16 cellular contexts compared by ENCODE assay signal in genomic region chr15:41259546-41260189, GRCh38. TPM values are rescaled to one million over a fixed set of nuclear protein-coding genes. Genes with fewer than 3 reads are reported as not detected.
DNase-seq lines count a peak whose midpoint lies in the region; FAIRE-seq and TF ChIP-seq lines count a peak whose summit lies in the region.
"Had no signal": no experiment of that assay in that cellular context is flagged by ENCODE, and none has a peak within 500 bp of the region (broad histone marks: within the 10 kb centered on the region; RNA-seq: fewer than 3 reads in every experiment).

No MANE protein-coding gene starts in this region.

- H3K27me3 ChIP-seq in Peyer's patch (no peaks in the 10 kb centered on the region), liver (ENCODE audit: control insufficient read depth in 4 of 4, insufficient read depth in 4 of 4, low read length in 3 of 4) (no peaks in the 10 kb centered on the region), small intestine (ENCODE audit: control insufficient read depth in 2 of 2, insufficient read depth in 2 of 2, low read length in 2 of 2) (no peaks in the 10 kb centered on the region)

- H3K4me3 ChIP-seq in Peyer's patch = no peak overlapping the region
- H3K4me3 ChIP-seq in liver (ENCODE audit: low read depth in 1 of 3, low read length in 3 of 3) = no peak overlapping the region
- H3K4me3 ChIP-seq in small intestine (ENCODE audit: low read depth in 1 of 2, low read length in 2 of 2) = no peak overlapping the region
- H3K4me3 ChIP-seq: lung, thoracic aorta had no signal

- H3K27ac Mint-ChIP-seq in Calu3 (ENCODE audit: unreplicated experiment) = no peak overlapping the region

- intact Hi-C loops in Calu3 (cut with micrococcal nuclease; ENCODE audit: unreplicated experiment) = loop anchor here (10.0 kb wide), 1 partner anchor 75 kb away; the partner anchor contains the start of genes NUSAP1 and OIP5

- no peak for DNase-seq in Calu3
- DNase-seq in Peyer's patch = peak in 2 of 3 donors; percentile 77 to 84
- DNase-seq in small intestine = peak; percentile 90
- DNase-seq in stimulated activated naive CD4-positive, alpha-beta T cell (lab: John Stamatoyannopoulos, UW) = no peak
- DNase-seq in dedifferentiated amniotic fluid mesenchymal stem cell (ENCODE audit: extremely low spot score) = no peak
- no peak for DNase-seq in SW480 (ENCODE audit: low spot score)
- no peak for DNase-seq in retina
- DNase-seq: endodermal cell had no signal

- H3K27ac ChIP-seq in Peyer's patch (peak overlapping the region; percentile 13 to 82 (median 68)), liver (ENCODE audit: low read depth in 1 of 2, low read length in 2 of 2) (peak overlapping the region; percentile 83 to 84), small intestine (ENCODE audit: low read depth in 1 of 2, low read length in 1 of 2) (peak overlapping the region; percentile 21 to 34)
- H3K27ac ChIP-seq: thoracic aorta had no signal

- no peaks in the 10 kb centered on the region for H3K36me3 Mint-ChIP-seq in Calu3 (ENCODE audit: insufficient read depth, unreplicated experiment)

- no peaks in the 10 kb centered on the region for H3K27me3 Mint-ChIP-seq in Calu3 (ENCODE audit: unreplicated experiment)

- no peaks in the 10 kb centered on the region for H3K9me3 Mint-ChIP-seq in Calu3 (ENCODE audit: low read depth, unreplicated experiment)
- H3K9me3 Mint-ChIP-seq: endodermal cell, neural crest cell had no signal

- CTCF ChIA-PET in Calu3 (lab: Charles Lee) = interaction anchor here (0.6 to 1.5 kb wide), 3 partner anchors 10 to 483 kb away, joined by 4 to 14 read pairs (median 4); no protein-coding TSS in a partner anchor

- TSS peak; percentile 74 for BruUV-seq in Calu3 (replicated peaks; lab: Mats Ljungman, UMichigan)

- no peak for FAIRE-seq in small intestine (lab: Jason Lieb, UNC)

- H3K9me3 ChIP-seq in Peyer's patch = no peaks in the 10 kb centered on the region
- H3K9me3 ChIP-seq in liver (ENCODE audit: control insufficient read depth in 4 of 4, low read length in 3 of 4) = no peaks in the 10 kb centered on the region
- no peaks in the 10 kb centered on the region for H3K9me3 ChIP-seq in small intestine (ENCODE audit: control insufficient read depth, low read depth)
- H3K9me3 ChIP-seq: thoracic aorta had no signal

- peaks cover 0 to 32% (median 5%) of the 10 kb centered on the region in 4 donors for H3K4me1 ChIP-seq in Peyer's patch
- peaks cover 15 to 68% (median 47%) of the 10 kb centered on the region in 4 donors for H3K4me1 ChIP-seq in liver (ENCODE audit: control insufficient read depth in 4 of 4, insufficient read depth in 4 of 4, low read length in 3 of 4)
- H3K4me1 ChIP-seq in small intestine (ENCODE audit: control insufficient read depth in 2 of 2, insufficient read depth in 1 of 2, low read depth in 1 of 2, low read length in 1 of 2) = peaks cover 0 to 2% of the 10 kb centered on the region in 2 donors

- peaks cover 18% of the 10 kb centered on the region for H3K4me1 Mint-ChIP-seq in Calu3 (ENCODE audit: low read depth, unreplicated experiment)
- H3K4me1 Mint-ChIP-seq: neural crest cell had no signal

- peaks cover 0 to 42% (median 0%) of the 10 kb centered on the region in 3 donors for H3K36me3 ChIP-seq in Peyer's patch
- H3K36me3 ChIP-seq in liver (ENCODE audit: control insufficient read depth in 4 of 4, insufficient read depth in 3 of 4, low read depth in 1 of 4, low read length in 3 of 4) = peaks cover 5 to 15% (median 11%) of the 10 kb centered on the region in 4 donors
- peaks cover 5 to 10% of the 10 kb centered on the region in 2 donors for H3K36me3 ChIP-seq in small intestine (ENCODE audit: control insufficient read depth in 2 of 2, insufficient read depth in 2 of 2, low read length in 2 of 2)

- peak in 1 of 2 donors; percentile 44 for TF ChIP-seq RAD21 in liver (IDR thresholded peaks at IDR 0.05)

- TF ChIP-seq CTCF in Calu3 (IDR thresholded peaks at IDR 0.05; ENCODE audit: unreplicated experiment) (no peak), Peyer's patch (IDR thresholded peaks at IDR 0.05) (no peak), liver (IDR thresholded peaks at IDR 0.05; ENCODE audit: low read depth, low read length, missing input control) (no peak)

- 36% methylated on average over 12 of the region's 12 CpGs for WGBS in liver
- WGBS in small intestine, 3 donors = 42 to 69% (median 54%) methylated on average over 12 of the region's 12 CpGs

- H3K4me3 Mint-ChIP-seq in Calu3 (ENCODE audit: low read depth, unreplicated experiment) = no peak overlapping the region
- H3K4me3 Mint-ChIP-seq: endodermal cell, neural crest cell had no signal

- TF ChIP-seq POLR2A in Peyer's patch (IDR thresholded peaks at IDR 0.05) = no peak

- no peak overlapping the region for H3K9ac ChIP-seq in liver (ENCODE audit: low read depth in 1 of 2, low read length in 2 of 2)

TF ChIP-seq in liver, 16 proteins besides CTCF, POLR2A, EP300 and RAD21:
- TF ChIP-seq HNF4G (IDR thresholded peaks at IDR 0.05) (peak; percentile 79), JUND (IDR thresholded peaks at IDR 0.05) (peak; percentile 61 to 73), REST (IDR thresholded peaks at IDR 0.05) (peak; percentile 75), FOXA2 (IDR thresholded peaks at IDR 0.05) (peak; percentile 47), FOXA1 (IDR thresholded peaks at IDR 0.05) (peak; percentile 67), EGR1 (IDR thresholded peaks at IDR 0.05; ENCODE audit: low read depth in 2 of 2) (peak in 1 of 2 donors; percentile 55), YY1 (IDR thresholded peaks at IDR 0.05) (peak; percentile 71), RXRA (IDR thresholded peaks at IDR 0.05) (peak; percentile 98 to 99), NR2F2 (IDR thresholded peaks at IDR 0.05) (peak; percentile 88), GABPA (IDR thresholded peaks at IDR 0.05 in 1 of 2, conservative IDR thresholded peaks at IDR 0.05 in 1 of 2) (peak in 1 of 2 donors; percentile 45), MAX (IDR thresholded peaks at IDR 0.05) (peak; percentile 85), ZBTB33 (IDR thresholded peaks at IDR 0.05) (no peak), HNF4A (conservative IDR thresholded peaks at IDR 0.05) (peak; percentile 94 to 95), TAF1 (conservative IDR thresholded peaks at IDR 0.05) (no peak), SP1 (IDR thresholded peaks at IDR 0.05) (peak; percentile 92), ATF3 (IDR thresholded peaks at IDR 0.05) (peak; percentile 35)

RNA-seq across cellular contexts. Expression of gene CHP1, which starts 28.6 kb away (rescaled TPM):
- total RNA-seq in Calu3 (2022) (67.1 and 67.7 TPM in 2 replicates), Peyer's patch (100 to 1,000 TPM; 107 to 534 (median 405) TPM), liver (100 to 1,000 TPM; 103 to 131 TPM)
- polyA plus RNA-seq in liver (100 to 1,000 TPM in 1 of 2 donors, 10 to 100 TPM in 1; 87.4 to 162 TPM), small intestine (100 to 1,000 TPM; 102 to 147 (median 116) TPM)

RNA-seq across cellular contexts. Expression of gene EXD1, which starts 29.1 kb away (rescaled TPM):
- total RNA-seq in Calu3 (2022) (not detected in 2 replicates), Peyer's patch (not detected), liver (not detected)
- polyA plus RNA-seq in liver (not detected), small intestine (under 1 TPM in 1 of 3 donors, not detected in 2; 0.27 TPM)
- total RNA-seq: HT-29, M059J, NCI-H460, neural crest cell, sciatic nerve, thoracic aorta had no signal

Comparison
In these comparisons a context has a peak if more than half of its experiments do, and no peak if none do; other contexts are left out.
1. DNase-seq: peak in Peyer's patch (2 of 3) and small intestine (single experiment); none in Calu3 (single experiment), stimulated activated naive CD4-positive, alpha-beta T cell (0 of 6), dedifferentiated amniotic fluid mesenchymal stem cell (single experiment), SW480 (single experiment) and retina (single experiment).
2. H3K27ac ChIP-seq: peak in every context shown above with its lines; median percentile 84 in liver; 68 in Peyer's patch; 28 in small intestine.